Comparison of ENCODE assay signal across 8 cellular contexts in genomic region chr10:123135415-123136141, GRCh38. TPM values are rescaled to one million over a fixed set of nuclear protein-coding genes. Genes with fewer than 3 reads are reported as not detected.
DNase-seq lines count a peak whose midpoint lies in the region; ATAC-seq, FAIRE-seq and TF ChIP-seq lines count a peak whose summit lies in the region.

HMX3 (plus strand) TSS chr10:123135970; CDS start chr10:123136051, 81 bp downstream.

- intact Hi-C loops in heart left ventricle (cut with DNase I) (loop anchor here in 2 of 10 donors (10.0 kb wide), 2 partner anchors 249 to 829 kb away; no protein-coding TSS in a partner anchor), left ventricle myocardium superior (cut with micrococcal nuclease) (no loop called here), GM12878 (cut with micrococcal nuclease; ENCODE audit: unreplicated experiment) (no loop called here)

- H2AFZ ChIP-seq in GM12878 (ENCODE audit: control insufficient read depth, low read depth, low read length) (peak within 1 kb of the TSS; percentile 26; the same call in 1 of the 2 replicates), neural cell (ENCODE audit: low read depth, low read length) (no peak within 1 kb of the TSS)

- SMC1A ChIA-PET in GM12878 (lab: Charles Lee; ENCODE audit: uncharacterized antibody, unreplicated experiment): no interaction called here

- ATAC-seq in heart left ventricle: no peak
- no peak for ATAC-seq in left ventricle myocardium superior
- peak; percentile 49 for ATAC-seq in GM12878
- ATAC-seq in GM19455 (IDR thresholded peaks at IDR 0.05; ENCODE audit: unreplicated experiment): no peak
- ATAC-seq in GM21786 (IDR thresholded peaks at IDR 0.05; ENCODE audit: unreplicated experiment): no peak
- no peak for ATAC-seq in HG02759 (IDR thresholded peaks at IDR 0.05; ENCODE audit: unreplicated experiment)

- peak within 1 kb of the TSS; percentile 19 to 56 (median 46) for H3K4me3 ChIP-seq in heart left ventricle
- peak within 1 kb of the TSS; percentile 86 for H3K4me3 ChIP-seq in GM12878
- H3K4me3 ChIP-seq in neural cell (ENCODE audit: low read length): peak within 1 kb of the TSS; percentile 50

- no peak for FAIRE-seq in GM12878 (lab: Jason Lieb, UNC)

- no peak for DNase-seq in heart left ventricle
- no peak for DNase-seq in left ventricle myocardium superior
- DNase-seq in NCI-H82 treated with DMSO at 0.1 percent for 48 hours (lab: John Stamatoyannopoulos, UW; ENCODE audit: unreplicated experiment): peak; percentile 87
- DNase-seq in GM12878 (ENCODE audit: low read depth, low spot score): no peak

- no peak for TF ChIP-seq POLR2A in heart left ventricle (IDR thresholded peaks at IDR 0.05)
- peak; percentile 58; the same call in 1 of the 2 replicates for TF ChIP-seq POLR2A in GM12878 (IDR thresholded peaks at IDR 0.05; ENCODE audit: low read depth, low read length)

- no peak for TF ChIP-seq EP300 in GM12878 (IDR thresholded peaks at IDR 0.05; ENCODE audit: borderline replicate concordance in 1 of 2, control insufficient read depth in 1 of 2, low read depth in 2 of 2, low read length in 2 of 2)
- no peak for TF ChIP-seq EP300 in neural cell (conservative IDR thresholded peaks at IDR 0.05; ENCODE audit: poor library complexity, severe bottlenecking)

- BruUV-seq in GM12878 (replicated peaks; lab: Mats Ljungman, UMichigan): no TSS peak

- TF ChIP-seq CTCF in heart left ventricle (IDR thresholded peaks at IDR 0.05) (no peak), GM12878 (IDR thresholded peaks at IDR 0.05 in 2 of 3, conservative IDR thresholded peaks at IDR 0.05 in 1 of 3; ENCODE audit: control insufficient read depth in 2 of 3, extremely low read depth in 1 of 3, insufficient read depth in 1 of 3, low read depth in 3 of 3, low read length in 3 of 3) (no peak), neural cell (IDR thresholded peaks at IDR 0.05; ENCODE audit: poor library complexity, severe bottlenecking) (no peak)

- POLR2A ChIA-PET in GM12878 (lab: Charles Lee): no interaction called here

- no peaks in the 10 kb centered on the region for H3F3A ChIP-seq in neural cell (ENCODE audit: insufficient read depth, low read length, poor library complexity, severe bottlenecking)

- no peak for TF ChIP-seq RAD21 in GM12878 (IDR thresholded peaks at IDR 0.05; ENCODE audit: insufficient read depth, low read depth, low read length)
- TF ChIP-seq RAD21 in neural cell (conservative IDR thresholded peaks at IDR 0.05): no peak

- peak within 1 kb of the TSS; percentile 63 for H3K9ac ChIP-seq in GM12878 (ENCODE audit: control insufficient read depth, insufficient read depth, low read length)
- H3K9ac ChIP-seq in neural cell (ENCODE audit: low read length): no peak within 1 kb of the TSS

- CTCF ChIA-PET in GM12878 (lab: Yijun Ruan, JAX): interaction anchor here (1.2 kb wide), 1 partner anchor 256 kb away, joined by 3 read pairs; no protein-coding TSS in a partner anchor

- H3K4me1 ChIP-seq in heart left ventricle: peaks cover 9 to 66% (median 44%) of the 10 kb centered on the region in 12 donors
- peaks cover 7% of the 10 kb centered on the region for H3K4me1 ChIP-seq in GM12878 (ENCODE audit: control insufficient read depth, insufficient read depth, low read length)

- H3K36me3 ChIP-seq in heart left ventricle (no peaks in the 10 kb centered on the region), GM12878 (ENCODE audit: control insufficient read depth in 2 of 2, insufficient read depth in 2 of 2, low read length in 1 of 2) (no peaks in the 10 kb centered on the region; a peak in 1 of 4 replicates), neural cell (ENCODE audit: insufficient read depth, low read length) (no peaks in the 10 kb centered on the region)

- 1% methylated on average over 36 to 76 of the region's 76 CpGs for WGBS in heart left ventricle, 4 donors
- WGBS in GM12878 (ENCODE audit: insufficient coverage, insufficient replicate concordance, low lambda C conversion rate, missing lambda C conversion rate): 36% methylated on average over 50 of the region's 76 CpGs

- peak within 1 kb of the TSS; percentile 91 for H3K4me2 ChIP-seq in GM12878 (ENCODE audit: control insufficient read depth, insufficient read depth)
- H3K4me2 ChIP-seq in neural cell (ENCODE audit: low read length): no peak within 1 kb of the TSS

- RAD21 ChIA-PET in GM12878 (lab: Charles Lee; ENCODE audit: unreplicated experiment): no interaction called here

- H4K20me1 ChIP-seq in GM12878 (ENCODE audit: control insufficient read depth, insufficient read depth) (no peaks in the 10 kb centered on the region), neural cell (ENCODE audit: insufficient read depth) (no peaks in the 10 kb centered on the region)

- H3K9me3 ChIP-seq in heart left ventricle (no peaks in the 10 kb centered on the region), GM12878 (replicated peaks; ENCODE audit: control insufficient read depth, insufficient read depth, low read length) (no peaks in the 10 kb centered on the region; the same call in 2 of the 3 replicates), neural cell (ENCODE audit: low read length) (no peaks in the 10 kb centered on the region)

- H3K79me2 ChIP-seq in GM12878 (ENCODE audit: control insufficient read depth, insufficient read depth, low read length): peaks cover 31% of the 10 kb centered on the region
- no peaks in the 10 kb centered on the region for H3K79me2 ChIP-seq in neural cell (replicated peaks; ENCODE audit: insufficient read depth, low read length)

- in situ Hi-C loops in GM12878 (cut with MboI): no loop called here

- no peaks in the 10 kb centered on the region for H3K9me2 ChIP-seq in neural cell (ENCODE audit: insufficient read depth, low read length)

- peaks cover 86 to 100% (median 99%) of the 10 kb centered on the region in 9 donors for H3K27me3 ChIP-seq in heart left ventricle
- peaks cover 2 to 18% of the 10 kb centered on the region in 2 experiments; a peak in 3 of 4 replicates for H3K27me3 ChIP-seq in GM12878 (replicated peaks in 1 of 2; ENCODE audit: control insufficient read depth in 2 of 2, insufficient read depth in 2 of 2, low read length in 1 of 2)
- H3K27me3 ChIP-seq in neural cell (ENCODE audit: insufficient read depth, low read depth, low read length): peaks cover 100% of the 10 kb centered on the region

- H3K27ac ChIP-seq in heart left ventricle: no peak within 1 kb of the TSS
- peak within 1 kb of the TSS; percentile 54 for H3K27ac ChIP-seq in GM12878 (ENCODE audit: control insufficient read depth, insufficient read depth)
- H3K27ac ChIP-seq in neural cell (ENCODE audit: low read length): no peak within 1 kb of the TSS

TF ChIP-seq in GM12878, 131 proteins besides CTCF, POLR2A, EP300 and RAD21 (continues in another document):
- no peak for TF ChIP-seq CBX5 (IDR thresholded peaks at IDR 0.05; ENCODE audit: low read depth)
- TF ChIP-seq FOS (IDR thresholded peaks at IDR 0.05; ENCODE audit: borderline replicate concordance, extremely low read depth, insufficient read length): no peak
- peak; percentile 60; the same call in 1 of the 2 replicates for TF ChIP-seq SMAD5 (IDR thresholded peaks at IDR 0.05; ENCODE audit: low read depth)
- no peak for TF ChIP-seq BRCA1 (IDR thresholded peaks at IDR 0.05; ENCODE audit: low read depth, low read length)
- TF ChIP-seq, protein P1, sequence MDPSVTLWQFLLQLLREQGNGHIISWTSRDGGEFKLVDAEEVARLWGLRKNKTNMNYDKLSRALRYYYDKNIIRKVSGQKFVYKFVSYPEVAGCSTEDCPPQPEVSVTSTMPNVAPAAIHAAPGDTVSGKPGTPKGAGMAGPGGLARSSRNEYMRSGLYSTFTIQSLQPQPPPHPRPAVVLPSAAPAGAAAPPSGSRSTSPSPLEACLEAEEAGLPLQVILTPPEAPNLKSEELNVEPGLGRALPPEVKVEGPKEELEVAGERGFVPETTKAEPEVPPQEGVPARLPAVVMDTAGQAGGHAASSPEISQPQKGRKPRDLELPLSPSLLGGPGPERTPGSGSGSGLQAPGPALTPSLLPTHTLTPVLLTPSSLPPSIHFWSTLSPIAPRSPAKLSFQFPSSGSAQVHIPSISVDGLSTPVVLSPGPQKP (IDR thresholded peaks at IDR 0.05; ENCODE audit: low read depth, low read length): peak; percentile 85

TF ChIP-seq in neural cell, 6 proteins besides CTCF, POLR2A, EP300 and RAD21:
- no peak for TF ChIP-seq EZH2 (IDR thresholded peaks at IDR 0.05; ENCODE audit: borderline replicate concordance, insufficient read depth, low read length, poor library complexity, severe bottlenecking)
- peak; percentile 36 for TF ChIP-seq POLR2AphosphoS5 (IDR thresholded peaks at IDR 0.05)
- no peak for TF ChIP-seq SMC3 (conservative IDR thresholded peaks at IDR 0.05; ENCODE audit: poor library complexity)

RNA-seq across cellular contexts. Expression of gene HMX3, which starts in this region (rescaled TPM):
- total RNA-seq in heart left ventricle (under 1 TPM in 1 of 9 donors, not detected in 8; 0.27 TPM), left ventricle myocardium superior (not detected), GM12878 (2014; rRNA removed) (29.6 and 32.8 TPM in 2 replicates), GM12878 (2014; rRNA removed; fragmentation: Illumina TruSeq; extraction: Trizol) (3.5 and 4.8 TPM in 2 replicates), GM12878 (2021) (54.6 and 60.5 TPM in 2 replicates)
- polyA plus RNA-seq in heart left ventricle (not detected), GM12878 (2011; rRNA removed) (0.19 and 0.65 TPM in 2 replicates), GM12878 (2014; fragmentation: Illumina TruSeq; extraction: Trizol) (0.27 and 0.63 TPM in 2 replicates), GM12878 (2014; fragmentation: Nextera tagmentation; extraction: Ambion mirVana) (not detected), GM12878 (2014; rRNA removed) (34.3 and 38.6 TPM in 2 replicates), GM12878 (2016; fragmentation: Nextera tagmentation; extraction: Ambion mirVana) (10 to 100 TPM; 14.0 to 16.6 TPM), neural cell (not detected in 2 replicates)
- total RNA-seq in GM12878 (2013; cell fraction: nucleolus; rRNA removed): 8.9 and 12.1 TPM in 2 replicates
- polyA plus RNA-seq in GM12878 (2011; ENCODE audit: low read depth): 2.1 TPM
- polyA plus RNA-seq in GM12878 (2011; cell fraction: cytosol; rRNA removed): 1.3 and 2.9 TPM in 2 replicates
- polyA plus RNA-seq in GM12878 (2011; cell fraction: nucleus; rRNA removed): 1.4 and 3.6 TPM in 2 replicates
- polyA plus RNA-seq in GM12878 (2012): 8.8 and 9.0 TPM in 2 replicates
- polyA minus RNA-seq in GM12878 (2011; rRNA and poly(A)+ RNA removed): 0.29 and 1.0 TPM in 2 replicates
- polyA minus RNA-seq in GM12878 (2011; cell fraction: cytosol; rRNA and poly(A)+ RNA removed): 3.2 and 4.4 TPM in 2 replicates
- 1.3 and 1.7 TPM in 2 replicates for polyA minus RNA-seq in GM12878 (2011; cell fraction: nucleus; rRNA and poly(A)+ RNA removed)
- not detected in 2 replicates for polyA minus RNA-seq in neural cell
